In genomic region chr11:59705281-59705680, GRCh38 we compare ENCODE assay signal across 20 cellular contexts. TPM values are rescaled to one million over a fixed set of nuclear protein-coding genes. Genes with fewer than 3 reads are reported as not detected.
DNase-seq lines count a peak whose midpoint lies in the region; TF ChIP-seq lines count a peak whose summit lies in the region.
"Had no signal": no experiment of that assay in that cellular context is flagged by ENCODE, and none has a peak within 500 bp of the region (broad histone marks: within the 10 kb centered on the region; RNA-seq: fewer than 3 reads in every experiment).

No MANE protein-coding gene starts in this region.

- no peak overlapping the region for H3K4me3 ChIP-seq in epithelial cell of esophagus (ENCODE audit: low read length)
- H3K4me3 ChIP-seq: HAP-1 had no signal

- peaks cover 7% of the 10 kb centered on the region for H3K27me3 Mint-ChIP-seq in activated CD4-positive, alpha-beta T cell treated with anti-CD3 and anti-CD28 coated beads, Interleukin-2, amount 10 ng/mL, durations not matched to agents 24 days and 14 days
- H3K27me3 Mint-ChIP-seq in progenitor cell of endocrine pancreas = no peaks in the 10 kb centered on the region
- peaks cover 14% of the 10 kb centered on the region for H3K27me3 Mint-ChIP-seq in activated CD4-positive, alpha-beta memory T cell treated with anti-CD3 and anti-CD28 coated beads for 36 hours

- CTCF ChIA-PET in activated CD4-positive, alpha-beta memory T cell treated with anti-CD3 and anti-CD28 coated beads for 36 hours (lab: Charles Lee) = no interaction called here
- CTCF ChIA-PET in GM10248 (lab: Yijun Ruan, JAX) = interaction anchor here (1.5 kb wide), 1 partner anchor 13 kb away, joined by 3 read pairs; no protein-coding TSS in a partner anchor

- no peak overlapping the region for H3K27ac Mint-ChIP-seq in activated CD4-positive, alpha-beta T cell treated with anti-CD3 and anti-CD28 coated beads, Interleukin-2, amount 10 ng/mL, durations not matched to agents 24 days and 14 days
- H3K27ac Mint-ChIP-seq in progenitor cell of endocrine pancreas = peak overlapping the region; percentile 45
- H3K27ac Mint-ChIP-seq in activated CD4-positive, alpha-beta memory T cell treated with anti-CD3 and anti-CD28 coated beads for 36 hours = no peak overlapping the region
- H3K27ac Mint-ChIP-seq: B cell had no signal

- H3K4me3 Mint-ChIP-seq in activated CD4-positive, alpha-beta T cell treated with anti-CD3 and anti-CD28 coated beads, Interleukin-2, amount 10 ng/mL, durations not matched to agents 24 days and 14 days = no peak overlapping the region
- H3K4me3 Mint-ChIP-seq in progenitor cell of endocrine pancreas (ENCODE audit: low read depth) = no peak overlapping the region
- no peak overlapping the region for H3K4me3 Mint-ChIP-seq in activated CD4-positive, alpha-beta memory T cell treated with anti-CD3 and anti-CD28 coated beads for 36 hours
- H3K4me3 Mint-ChIP-seq: B cell had no signal

- DNase-seq in activated CD4-positive, alpha-beta T cell treated with anti-CD3 and anti-CD28 coated beads, Interleukin-2, amount 10 ng/mL, durations not matched to agents 24 days and 14 days = peak; percentile 6
- DNase-seq in activated CD4-positive, alpha-beta T cell treated with anti-CD3 and anti-CD28 coated beads for 48 hours = no peak
- DNase-seq in RPMI7951 (ENCODE audit: low read depth) (peak; percentile 49), epithelial cell of esophagus (ENCODE audit: low read depth) (peak; percentile 61), progenitor cell of endocrine pancreas (ENCODE audit: low spot score, unreplicated experiment) (no peak), DMS 273 treated with DMSO at 0.1 percent for 48 hours (lab: John Stamatoyannopoulos, UW) (no peak), GM10248 (ENCODE audit: extremely low spot score) (no peak)
- no peak for DNase-seq in activated CD4-positive, alpha-beta memory T cell treated with anti-CD3 and anti-CD28 coated beads for 36 hours
- DNase-seq: 8988T, COR-L47, KG1, NCI-H1436, NCI-H1930, NCI-H345, NCI-H524 treated with DMSO at 0.1 percent for 48 hours, RPMI8226, SIG-M5 had no signal

- H3K4me1 Mint-ChIP-seq in activated CD4-positive, alpha-beta T cell treated with anti-CD3 and anti-CD28 coated beads, Interleukin-2, amount 10 ng/mL, durations not matched to agents 24 days and 14 days = no peaks in the 10 kb centered on the region
- H3K4me1 Mint-ChIP-seq in progenitor cell of endocrine pancreas (ENCODE audit: low read depth) = peaks cover 27% of the 10 kb centered on the region
- H3K4me1 Mint-ChIP-seq in activated CD4-positive, alpha-beta memory T cell treated with anti-CD3 and anti-CD28 coated beads for 36 hours (ENCODE audit: low read depth) = no peaks in the 10 kb centered on the region
- H3K4me1 Mint-ChIP-seq: B cell had no signal

- intact Hi-C loops in activated CD4-positive, alpha-beta T cell treated with anti-CD3 and anti-CD28 coated beads, Interleukin-2, amount 10 ng/mL, durations not matched to agents 24 days and 14 days (cut with micrococcal nuclease) = no loop called here
- intact Hi-C loops in activated CD4-positive, alpha-beta memory T cell treated with anti-CD3 and anti-CD28 coated beads for 36 hours (cut with micrococcal nuclease) = no loop called here

- H3K9me3 Mint-ChIP-seq in activated CD4-positive, alpha-beta T cell treated with anti-CD3 and anti-CD28 coated beads, Interleukin-2, amount 10 ng/mL, durations not matched to agents 24 days and 14 days = peaks cover 3% of the 10 kb centered on the region
- peaks cover 16% of the 10 kb centered on the region for H3K9me3 Mint-ChIP-seq in progenitor cell of endocrine pancreas (ENCODE audit: low read depth)
- no peaks in the 10 kb centered on the region for H3K9me3 Mint-ChIP-seq in activated CD4-positive, alpha-beta memory T cell treated with anti-CD3 and anti-CD28 coated beads for 36 hours

- no peaks in the 10 kb centered on the region for H3K36me3 Mint-ChIP-seq in activated CD4-positive, alpha-beta T cell treated with anti-CD3 and anti-CD28 coated beads, Interleukin-2, amount 10 ng/mL, durations not matched to agents 24 days and 14 days (ENCODE audit: low read depth)
- peaks cover 7% of the 10 kb centered on the region for H3K36me3 Mint-ChIP-seq in progenitor cell of endocrine pancreas (ENCODE audit: insufficient read depth)
- H3K36me3 Mint-ChIP-seq in activated CD4-positive, alpha-beta memory T cell treated with anti-CD3 and anti-CD28 coated beads for 36 hours = no peaks in the 10 kb centered on the region

- POLR2A ChIA-PET in activated CD4-positive, alpha-beta memory T cell treated with anti-CD3 and anti-CD28 coated beads for 36 hours (lab: Charles Lee) = no interaction called here
- POLR2A ChIA-PET in GM10248 (lab: Yijun Ruan, JAX) = no interaction called here

- no peak for TF ChIP-seq CTCF in epithelial cell of esophagus (IDR thresholded peaks at IDR 0.05; ENCODE audit: insufficient read depth, low read depth, low read length, missing control alignments)
- no peak for TF ChIP-seq CTCF in progenitor cell of endocrine pancreas (IDR thresholded peaks at IDR 0.05; ENCODE audit: unreplicated experiment)
- no peak for TF ChIP-seq CTCF in GM10248 (IDR thresholded peaks at IDR 0.05; ENCODE audit: control extremely low read depth, extremely low read depth, low read depth, missing control alignments)

RNA-seq across cellular contexts. Expression of gene OR10V1, which starts 8.4 kb away (rescaled TPM):
- not detected in 2 replicates for total RNA-seq in activated CD4-positive, alpha-beta T cell treated with anti-CD3 and anti-CD28 coated beads, Interleukin-2, amount 10 ng/mL, durations not matched to agents 24 days and 14 days
- total RNA-seq in RPMI7951 (2014; rRNA removed; shearing (Covaris generic)) = not detected in 2 replicates
- total RNA-seq in progenitor cell of endocrine pancreas = not detected in 2 replicates
- total RNA-seq in activated CD4-positive, alpha-beta memory T cell treated with anti-CD3 and anti-CD28 coated beads for 36 hours = not detected
- total RNA-seq: B cell, HepG2 had no signal

RNA-seq across cellular contexts. Expression of gene PATL1, which starts 36.4 kb away (rescaled TPM):
- 72.4 and 76.1 TPM in 2 replicates for total RNA-seq in activated CD4-positive, alpha-beta T cell treated with anti-CD3 and anti-CD28 coated beads, Interleukin-2, amount 10 ng/mL, durations not matched to agents 24 days and 14 days
- total RNA-seq in RPMI7951 (2014; rRNA removed; shearing (Covaris generic)) = 23.9 and 39.5 TPM in 2 replicates
- 43.0 and 43.7 TPM in 2 replicates for total RNA-seq in progenitor cell of endocrine pancreas
- 10 to 100 TPM; 58.3 to 62.3 TPM for total RNA-seq in activated CD4-positive, alpha-beta memory T cell treated with anti-CD3 and anti-CD28 coated beads for 36 hours

RNA-seq across cellular contexts. Expression of gene STX3, which starts 49.9 kb away (rescaled TPM):
- 19.2 and 20.1 TPM in 2 replicates for total RNA-seq in activated CD4-positive, alpha-beta T cell treated with anti-CD3 and anti-CD28 coated beads, Interleukin-2, amount 10 ng/mL, durations not matched to agents 24 days and 14 days
- 23.9 and 32.0 TPM in 2 replicates for total RNA-seq in RPMI7951 (2014; rRNA removed; shearing (Covaris generic))
- total RNA-seq in progenitor cell of endocrine pancreas = 91.5 and 113 TPM in 2 replicates
- total RNA-seq in activated CD4-positive, alpha-beta memory T cell treated with anti-CD3 and anti-CD28 coated beads for 36 hours = 10 to 100 TPM; 11.7 to 12.3 TPM

Comparison
In these comparisons a context has a peak if more than half of its experiments do, and no peak if none do; other contexts are left out.
1. DNase-seq: peak in activated CD4-positive, alpha-beta T cell treated with anti-CD3 and anti-CD28 coated beads, Interleukin-2, amount 10 ng/mL, durations not matched to agents 24 days and 14 days (single experiment), RPMI7951 (single experiment) and epithelial cell of esophagus (single experiment); none in activated CD4-positive, alpha-beta T cell treated with anti-CD3 and anti-CD28 coated beads for 48 hours (single experiment), progenitor cell of endocrine pancreas (single experiment), activated CD4-positive, alpha-beta memory T cell treated with anti-CD3 and anti-CD28 coated beads for 36 hours (single experiment), DMS 273 treated with DMSO at 0.1 percent for 48 hours (single experiment) and GM10248 (single experiment).